In genomic region chr5:177109810-177110209, GRCh38 we compare ENCODE assay signal across 3 cellular contexts.
TF ChIP-seq lines count a peak whose summit lies in the region.

No MANE protein-coding gene starts in this region.

TF ChIP-seq in HEK293, 187 proteins besides CTCF, POLR2A, EP300 and RAD21:
- TF ChIP-seq ZBTB6 (tag by site-specific recombination; IDR thresholded peaks at IDR 0.05) (peak; percentile 90; the same call in 1 of the 2 replicates), ZNF221 (tag by site-specific recombination; IDR thresholded peaks at IDR 0.05; ENCODE audit: borderline replicate concordance) (no peak)

TF ChIP-seq in K562, 482 proteins besides CTCF, POLR2A, EP300 and RAD21:
- TF ChIP-seq CC2D1A (IDR thresholded peaks at IDR 0.05) (no peak), ZNF444 (CRISPR knock-in tag; IDR thresholded peaks at IDR 0.05) (no peak), ZNF282 (CRISPR knock-in tag; IDR thresholded peaks at IDR 0.05) (no peak), SOX6 (IDR thresholded peaks at IDR 0.05) (no peak), MAFF (IDR thresholded peaks at IDR 0.05; ENCODE audit: low read length) (0 out of 2 replicates have a peak, but pooled peaks have one; percentile 21), LEF1 (IDR thresholded peaks at IDR 0.05) (no peak), L3MBTL2 (IDR thresholded peaks at IDR 0.05) (no peak), MAFG (tag; conservative IDR thresholded peaks at IDR 0.05) (peak; percentile 60), ATF4 (CRISPR knock-in tag; IDR thresholded peaks at IDR 0.05) (no peak), ZNF316 (IDR thresholded peaks at IDR 0.05) (peak; percentile 85), SAFB (IDR thresholded peaks at IDR 0.05; ENCODE audit: borderline replicate concordance, low read depth, low read length) (no peak), ZBTB1 (CRISPR knock-in tag; IDR thresholded peaks at IDR 0.05; ENCODE audit: borderline replicate concordance, low read depth) (no peak), ZNF354B (CRISPR knock-in tag; IDR thresholded peaks at IDR 0.05) (no peak), ZNF23 (CRISPR knock-in tag; IDR thresholded peaks at IDR 0.05) (no peak), NFE2 (IDR thresholded peaks at IDR 0.05; ENCODE audit: low read depth) (0 out of 2 replicates have a peak, but pooled peaks have one; percentile 9), E2F1 (CRISPR knock-in tag; IDR thresholded peaks at IDR 0.05) (no peak), TCFL5 (CRISPR knock-in tag; conservative IDR thresholded peaks at IDR 0.05) (no peak), C11orf30 (IDR thresholded peaks at IDR 0.05; ENCODE audit: low read depth) (peak; percentile 79), PHB (CRISPR knock-in tag; IDR thresholded peaks at IDR 0.05) (no peak)

TF ChIP-seq in HepG2, 621 proteins besides CTCF, POLR2A, EP300 and RAD21:
- TF ChIP-seq PRDM15 (CRISPR knock-in tag; IDR thresholded peaks at IDR 0.05) (peak; percentile 90), RELA (CRISPR knock-in tag; IDR thresholded peaks at IDR 0.05) (no peak), RXRB (CRISPR knock-in tag; IDR thresholded peaks at IDR 0.05; ENCODE audit: borderline replicate concordance) (peak; percentile 28; the same call in 1 of the 2 replicates), SPEN (CRISPR knock-in tag; IDR thresholded peaks at IDR 0.05; ENCODE audit: low read depth) (0 out of 2 replicates have a peak, but pooled peaks have one; percentile 7), DPF2 (CRISPR knock-in tag; IDR thresholded peaks at IDR 0.05; ENCODE audit: borderline replicate concordance, low read depth) (no peak), KMT2B (CRISPR knock-in tag; IDR thresholded peaks at IDR 0.05) (no peak), MAFK (conservative IDR thresholded peaks at IDR 0.05 in 1 of 2, IDR thresholded peaks at IDR 0.05 in 1 of 2; ENCODE audit: low read length in 2 of 2) (peak; percentile 96 to 98), IKZF5 (CRISPR knock-in tag; IDR thresholded peaks at IDR 0.05) (peak; percentile 39; the same call in 1 of the 2 replicates), ZNF687 (CRISPR knock-in tag; IDR thresholded peaks at IDR 0.05) (peak; percentile 60), MAFF (IDR thresholded peaks at IDR 0.05; ENCODE audit: low read depth, low read length) (peak; percentile 95), SALL1 (CRISPR knock-in tag; IDR thresholded peaks at IDR 0.05) (0 out of 2 replicates have a peak, but pooled peaks have one; percentile 10), SAP130 (CRISPR knock-in tag; IDR thresholded peaks at IDR 0.05; ENCODE audit: low read depth) (peak; percentile 38; the same call in 1 of the 2 replicates), IRF2 (CRISPR knock-in tag; IDR thresholded peaks at IDR 0.05) (0 out of 2 replicates have a peak, but pooled peaks have one; percentile 14), FOXA1 (IDR thresholded peaks at IDR 0.05) (no peak), FOXA1 (CRISPR knock-in tag; IDR thresholded peaks at IDR 0.05) (peak; percentile 52), REXO4 (CRISPR knock-in tag; IDR thresholded peaks at IDR 0.05; ENCODE audit: borderline replicate concordance) (no peak), TFAP4 (IDR thresholded peaks at IDR 0.05; ENCODE audit: borderline replicate concordance, low read depth) (peak; percentile 47; the same call in 1 of the 2 replicates), POLR2G (IDR thresholded peaks at IDR 0.05; ENCODE audit: low read depth, low read length) (no peak)
